In the genomic region with DNA sequence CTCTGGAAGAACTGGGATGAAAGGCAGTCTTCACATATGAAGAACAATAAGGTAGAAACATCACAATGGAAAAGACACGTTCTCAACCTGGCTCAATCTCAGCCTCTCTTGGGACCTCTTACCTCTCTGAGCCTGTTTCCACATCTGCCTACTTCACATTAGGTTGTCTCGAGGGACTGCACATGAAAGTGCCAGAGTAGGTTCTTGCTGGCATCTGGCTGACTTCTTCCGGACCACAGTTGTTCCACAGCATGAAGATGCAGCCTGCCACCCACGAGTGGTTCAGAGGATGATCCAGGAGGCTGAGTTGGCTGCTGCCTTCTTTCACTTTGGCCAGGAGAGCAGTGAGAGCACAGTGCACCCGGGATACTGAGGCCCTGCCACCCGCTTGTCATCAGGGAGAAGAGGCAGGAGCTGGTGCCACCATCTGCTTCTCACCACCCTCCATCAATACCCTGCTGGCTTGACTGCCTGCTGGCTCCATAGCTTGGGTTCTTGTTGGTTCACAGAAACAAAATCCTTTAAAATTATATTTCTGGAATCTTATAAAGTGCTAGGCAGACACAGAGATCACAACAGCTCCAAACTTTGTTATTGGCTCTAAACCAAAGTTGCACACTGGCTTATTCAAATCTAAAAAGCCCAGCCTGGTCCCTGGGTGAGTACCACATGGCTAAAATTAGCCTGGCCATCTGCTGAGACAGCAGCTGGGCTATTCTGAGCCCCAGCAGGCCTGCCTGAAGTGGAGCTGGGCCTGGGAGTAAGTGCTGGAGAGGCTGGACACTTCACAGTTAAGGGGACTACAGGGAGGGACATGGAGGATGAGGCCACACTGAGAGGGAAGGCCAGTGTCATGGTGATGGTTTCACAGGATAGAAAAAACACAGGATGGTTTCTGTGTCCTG, we compare ENCODE assay signal across 9 cellular contexts. TPM values are rescaled to one million over a fixed set of nuclear protein-coding genes. Genes with fewer than 3 reads are reported as not detected.
DNase-seq lines count a peak whose midpoint lies in the region; ATAC-seq and TF ChIP-seq lines count a peak whose summit lies in the region.
"Had no signal": no experiment of that assay in that cellular context is flagged by ENCODE, and none has a peak within 500 bp of the region (broad histone marks: within the 10 kb centered on the region; RNA-seq: fewer than 3 reads in every experiment).

No MANE protein-coding gene starts in this region.

- peak overlapping the region; percentile 6 for H3K27ac Mint-ChIP-seq in activated CD8-positive, alpha-beta T cell treated with anti-CD3 and anti-CD28 coated beads, Interleukin-2, amount 10 ng/mL, durations not matched to agents 7 days and 5 days

- H3K27ac ChIP-seq in gastroesophageal sphincter (peak overlapping the region in 2 of 4 donors; percentile 11 to 16), spleen (peak overlapping the region in 1 of 8 donors; percentile 48)

- H3K9me3 ChIP-seq in gastroesophageal sphincter (no peaks in the 10 kb centered on the region), spleen (no peaks in the 10 kb centered on the region)

- peak; percentile 55 for ATAC-seq in GM19043 (IDR thresholded peaks at IDR 0.05; ENCODE audit: low read depth, unreplicated experiment)
- ATAC-seq in HG03060 (IDR thresholded peaks at IDR 0.05; ENCODE audit: low read depth, unreplicated experiment) = peak; percentile 34
- ATAC-seq in activated CD8-positive, alpha-beta T cell treated with anti-CD3 and anti-CD28 coated beads, Interleukin-2, amount 10 ng/mL, durations not matched to agents 7 days and 5 days = no peak
- ATAC-seq in gastroesophageal sphincter = no peak

- peaks cover 0 to 20% (median 0%) of the 10 kb centered on the region in 3 donors for H3K4me1 ChIP-seq in gastroesophageal sphincter
- peaks cover 0 to 30% (median 10%) of the 10 kb centered on the region in 6 donors for H3K4me1 ChIP-seq in spleen

- TF ChIP-seq EP300 in gastroesophageal sphincter (IDR thresholded peaks at IDR 0.05) = no peak

- POLR2A ChIA-PET in activated CD8-positive, alpha-beta T cell treated with anti-CD3 and anti-CD28 coated beads, Interleukin-2, amount 10 ng/mL, durations not matched to agents 7 days and 5 days (lab: Charles Lee) = no interaction called here

- H3K36me3 ChIP-seq in gastroesophageal sphincter (peaks cover 0 to 39% of the 10 kb centered on the region in 2 donors), spleen (peaks cover 0 to 59% (median 26%) of the 10 kb centered on the region in 6 donors)

- H3K4me1 Mint-ChIP-seq in activated CD8-positive, alpha-beta T cell treated with anti-CD3 and anti-CD28 coated beads, Interleukin-2, amount 10 ng/mL, durations not matched to agents 7 days and 5 days (ENCODE audit: low read depth) = no peaks in the 10 kb centered on the region

- CTCF ChIA-PET in activated CD8-positive, alpha-beta T cell treated with anti-CD3 and anti-CD28 coated beads, Interleukin-2, amount 10 ng/mL, durations not matched to agents 7 days and 5 days (lab: Charles Lee) = no interaction called here

- peaks cover 16% of the 10 kb centered on the region for H3K36me3 Mint-ChIP-seq in activated CD8-positive, alpha-beta T cell treated with anti-CD3 and anti-CD28 coated beads, Interleukin-2, amount 10 ng/mL, durations not matched to agents 7 days and 5 days (ENCODE audit: low read depth)

- no peak for TF ChIP-seq POLR2A in gastroesophageal sphincter (IDR thresholded peaks at IDR 0.05)
- TF ChIP-seq POLR2A in spleen (IDR thresholded peaks at IDR 0.05) = no peak

- H3K9me3 Mint-ChIP-seq in activated CD8-positive, alpha-beta T cell treated with anti-CD3 and anti-CD28 coated beads, Interleukin-2, amount 10 ng/mL, durations not matched to agents 7 days and 5 days (ENCODE audit: insufficient read depth) = no peaks in the 10 kb centered on the region

- H3K4me3 ChIP-seq in gastroesophageal sphincter (no peak overlapping the region), spleen (no peak overlapping the region)

- no peaks in the 10 kb centered on the region for H3K27me3 Mint-ChIP-seq in activated CD8-positive, alpha-beta T cell treated with anti-CD3 and anti-CD28 coated beads, Interleukin-2, amount 10 ng/mL, durations not matched to agents 7 days and 5 days (ENCODE audit: low read depth)

- intact Hi-C loops in spleen (cut with DNase I; ENCODE audit: low total_unique reads) = no loop called here

- H3K4me3 Mint-ChIP-seq in activated CD8-positive, alpha-beta T cell treated with anti-CD3 and anti-CD28 coated beads, Interleukin-2, amount 10 ng/mL, durations not matched to agents 7 days and 5 days = no peak overlapping the region

- TF ChIP-seq CTCF in gastroesophageal sphincter (IDR thresholded peaks at IDR 0.05) (no peak), spleen (IDR thresholded peaks at IDR 0.05 in 8 of 11, conservative IDR thresholded peaks at IDR 0.05 in 3 of 11) (no peak)

- 68 to 100% methylated on average over 1 to 2 of the region's 6 CpGs for WGBS in gastroesophageal sphincter (ENCODE audit: low coverage in 1 of 2), 2 donors
- WGBS in spleen, 5 donors = 64 to 80% (median 73%) methylated on average over 6 of the region's 6 CpGs

- H3K27me3 ChIP-seq in gastroesophageal sphincter = no peaks in the 10 kb centered on the region
- no peaks in the 10 kb centered on the region for H3K27me3 ChIP-seq in spleen (replicated peaks in 1 of 7)

- DNase-seq in activated CD8-positive, alpha-beta T cell treated with anti-CD3 and anti-CD28 coated beads, Interleukin-2, amount 10 ng/mL, durations not matched to agents 7 days and 5 days = no peak
- DNase-seq in pons (ENCODE audit: low spot score) (peak; percentile 37), GF-D8 (lab: John Stamatoyannopoulos, UW) (no peak), HPDE6-E6E7 (ENCODE audit: extremely low spot score) (no peak), spleen (no peak)
- DNase-seq: KG1 had no signal

RNA-seq across cellular contexts. Expression of gene LIN9, which starts 47.0 kb away (rescaled TPM):
- 10 to 100 TPM; 13.3 to 14.9 TPM for total RNA-seq in activated CD8-positive, alpha-beta T cell treated with anti-CD3 and anti-CD28 coated beads, Interleukin-2, amount 10 ng/mL, durations not matched to agents 7 days and 5 days
- total RNA-seq in gastroesophageal sphincter (1 to 10 TPM; 2.8 to 5.4 (median 3.4) TPM), spleen (1 to 10 TPM; 2.2 to 6.3 (median 3.6) TPM)
- 1 to 10 TPM; 1.8 to 2.8 (median 2.4) TPM for polyA plus RNA-seq in spleen

RNA-seq across cellular contexts. Expression of gene PARP1, which starts 52.0 kb away (rescaled TPM):
- total RNA-seq in activated CD8-positive, alpha-beta T cell treated with anti-CD3 and anti-CD28 coated beads, Interleukin-2, amount 10 ng/mL, durations not matched to agents 7 days and 5 days = 100 to 1,000 TPM; 139 to 145 TPM
- total RNA-seq in gastroesophageal sphincter = 100 to 1,000 TPM in 2 of 4 donors, 10 to 100 TPM in 2; 77.4 to 147 (median 95.6) TPM
- 100 to 1,000 TPM; 119 to 213 (median 134) TPM for total RNA-seq in spleen
- 10 to 100 TPM; 39.2 to 71.8 (median 69.7) TPM for polyA plus RNA-seq in spleen

Comparison
In these comparisons a context has a peak if more than half of its experiments do, and no peak if none do; other contexts are left out.
1. ATAC-seq: peak in GM19043 (single experiment) and HG03060 (single experiment); none in activated CD8-positive, alpha-beta T cell treated with anti-CD3 and anti-CD28 coated beads, Interleukin-2, amount 10 ng/mL, durations not matched to agents 7 days and 5 days (single experiment) and gastroesophageal sphincter (single experiment).